10 cellular contexts compared by ENCODE assay signal in genomic region chr11:69370984-69371709, GRCh38.
"Had no signal": no experiment of that assay in that cellular context is flagged by ENCODE, and none has a peak within 500 bp of the region (broad histone marks: within the 10 kb centered on the region; RNA-seq: fewer than 3 reads in every experiment).

No MANE protein-coding gene starts in this region.

- ATAC-seq: effector memory CD8-positive, alpha-beta T cell; T-cell had no signal

- DNase-seq: activated gamma-delta T cell treated with Interleukin-2 at 50 U/mL for 16 hours; activated T-cell treated with anti-CD3 and anti-CD28 coated beads, Interleukin-2, amount 50 U/mL, for 1 hour; caudate nucleus; cortex of kidney; effector memory CD8-positive, alpha-beta T cell; erythroblast; hippocampal formation; thyroid gland had no signal

- H3K9me3 Mint-ChIP-seq: effector memory CD8-positive, alpha-beta T cell; T-cell had no signal

- H3K4me3 Mint-ChIP-seq: effector memory CD8-positive, alpha-beta T cell; nephron; T-cell had no signal

- H3K27ac Mint-ChIP-seq: effector memory CD8-positive, alpha-beta T cell; T-cell had no signal

- H3K4me1 Mint-ChIP-seq: nephron had no signal
